ENCODE assay signal across 8 cellular contexts in the genomic region with DNA sequence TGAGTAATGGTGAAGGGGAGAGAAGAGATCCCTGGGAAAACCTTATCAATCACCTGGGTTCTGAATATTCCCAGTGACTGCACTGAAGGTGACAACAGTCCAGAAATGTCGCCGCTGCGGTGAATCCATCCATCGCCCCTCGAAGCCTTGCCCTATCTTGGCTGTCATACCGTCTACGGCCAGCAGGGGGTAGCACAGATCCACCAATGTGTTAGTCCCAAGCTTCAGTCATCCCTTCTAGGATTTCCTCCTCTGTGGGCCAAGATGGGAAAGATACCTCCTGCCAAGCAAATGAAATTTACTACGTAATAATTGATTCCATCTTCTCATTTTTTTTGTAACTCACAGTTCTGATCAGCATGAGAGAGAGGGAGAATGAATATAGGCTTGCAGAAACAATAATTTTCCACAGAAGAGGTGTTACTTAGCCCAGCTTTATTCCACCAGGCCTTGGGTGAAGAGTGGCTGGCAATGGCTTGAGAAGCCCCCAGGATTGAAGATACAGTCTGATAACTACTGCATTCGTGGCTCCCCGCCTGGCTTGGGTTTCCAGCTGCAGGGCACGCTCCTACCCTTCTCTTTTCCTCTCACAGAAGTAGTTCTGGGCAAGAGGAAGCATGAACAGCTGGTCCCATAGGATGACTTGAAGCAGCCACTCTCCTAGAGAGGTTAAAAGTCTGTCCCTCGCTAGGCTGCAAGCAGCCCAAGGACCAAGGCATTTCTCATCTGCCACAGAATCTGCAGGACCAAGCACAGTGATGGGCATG. TPM values are rescaled to one million over a fixed set of nuclear protein-coding genes. Genes with fewer than 3 reads are reported as not detected.
A peak's percentile ranks its signal among the peaks of the same experiment; 100 is the strongest.
DNase-seq lines count a peak whose midpoint lies in the region; ATAC-seq lines count a peak whose summit lies in the region.

No MANE protein-coding gene starts in this region.

- no peak overlapping the region for H3K4ac ChIP-seq in mesendoderm (ENCODE audit: low read depth, low read length)

- H4K5ac ChIP-seq in mesendoderm (ENCODE audit: low read length), result no peak overlapping the region

- H3K4me3 Mint-ChIP-seq in CD4-positive, CD25-positive, alpha-beta regulatory T cell, result peak overlapping the region; percentile 67 to 93 (median 90)

- H3K18ac ChIP-seq in mesendoderm (ENCODE audit: low read length), result no peak overlapping the region

- H3K27me3 ChIP-seq in CD4-positive, CD25-positive, alpha-beta regulatory T cell (ENCODE audit: control insufficient read depth, insufficient read depth, low read length), result no peaks in the 10 kb centered on the region
- no peaks in the 10 kb centered on the region for H3K27me3 ChIP-seq in effector memory CD4-positive, alpha-beta T cell (replicated peaks; ENCODE audit: control insufficient read depth, insufficient read depth, low read length, poor library complexity, severe bottlenecking)
- peaks cover 12% of the 10 kb centered on the region for H3K27me3 ChIP-seq in mesendoderm (ENCODE audit: insufficient read depth, low read length, poor library complexity)

- H2BK120ac ChIP-seq in mesendoderm (ENCODE audit: low read depth, low read length), result no peak overlapping the region

- peaks cover 11% of the 10 kb centered on the region for H3K36me3 Mint-ChIP-seq in CD4-positive, CD25-positive, alpha-beta regulatory T cell

- H3K9ac ChIP-seq in mesendoderm (ENCODE audit: low read length), result no peak overlapping the region

- H3K4me1 ChIP-seq in CD4-positive, CD25-positive, alpha-beta regulatory T cell (ENCODE audit: control insufficient read depth, insufficient read depth, low read length, poor library complexity, severe bottlenecking), result peaks cover 42% of the 10 kb centered on the region
- H3K4me1 ChIP-seq in effector memory CD4-positive, alpha-beta T cell (ENCODE audit: control insufficient read depth, insufficient read depth, low read length, poor library complexity, severe bottlenecking), result peaks cover 31% of the 10 kb centered on the region
- H3K4me1 ChIP-seq in mesendoderm (ENCODE audit: control insufficient read depth, low read depth, low read length), result no peaks in the 10 kb centered on the region

- H4K8ac ChIP-seq in mesendoderm (ENCODE audit: low read depth, low read length), result no peak overlapping the region

- peak overlapping the region; percentile 91 for H3K4me3 ChIP-seq in CD4-positive, CD25-positive, alpha-beta regulatory T cell (ENCODE audit: low read depth, low read length)
- no peak overlapping the region for H3K4me3 ChIP-seq in effector memory CD4-positive, alpha-beta T cell (ENCODE audit: insufficient read depth, low read depth, low read length, poor library complexity, severe bottlenecking)
- H3K4me3 ChIP-seq in mesendoderm (ENCODE audit: low read length), result no peak overlapping the region

- H3K79me2 ChIP-seq in mesendoderm (ENCODE audit: control insufficient read depth, insufficient read depth, low read length), result no peaks in the 10 kb centered on the region

- peaks cover 5% of the 10 kb centered on the region for H3K27me3 Mint-ChIP-seq in CD4-positive, CD25-positive, alpha-beta regulatory T cell

- no peak overlapping the region for H2BK5ac ChIP-seq in mesendoderm (ENCODE audit: low read length)

- H3K9me3 ChIP-seq in CD4-positive, CD25-positive, alpha-beta regulatory T cell (ENCODE audit: control insufficient read depth in 2 of 2, low read length in 2 of 2), result no peaks in the 10 kb centered on the region
- H3K9me3 ChIP-seq in effector memory CD4-positive, alpha-beta T cell (ENCODE audit: control insufficient read depth, low read length), result no peaks in the 10 kb centered on the region

- H3K4me1 Mint-ChIP-seq in CD4-positive, CD25-positive, alpha-beta regulatory T cell, result peaks cover 8 to 47% (median 31%) of the 10 kb centered on the region in 4 donors

- peak; percentile 80 to 82 (median 80) for DNase-seq in CD4-positive, CD25-positive, alpha-beta regulatory T cell
- DNase-seq in HuH-7 (ENCODE audit: low spot score), result peak; percentile 87
- peak; percentile 65 for DNase-seq in NOMO-1 treated with DMSO at 0.1 percent for 48 hours (lab: John Stamatoyannopoulos, UW; ENCODE audit: unreplicated experiment)
- peak; percentile 99 for DNase-seq in activated CD8-positive, alpha-beta memory T cell treated with anti-CD3 and anti-CD28 coated beads for 24 hours
- DNase-seq in effector memory CD4-positive, alpha-beta T cell, result peak; percentile 68 to 83 (median 80)
- DNase-seq in mesendoderm, result peak; percentile 82
- peak; percentile 69 to 96 for DNase-seq in stimulated activated CD8-positive, alpha-beta memory T cell treated with anti-CD3 and anti-CD28 coated beads, Interleukin-4, amount 100 ng/mL, for 4 hours (ENCODE audit: low read depth in 2 of 2, low spot score in 1 of 2)

- H3K79me1 ChIP-seq in mesendoderm (ENCODE audit: low read length), result no peaks in the 10 kb centered on the region

- peaks cover 13% of the 10 kb centered on the region for H3K36me3 ChIP-seq in CD4-positive, CD25-positive, alpha-beta regulatory T cell (ENCODE audit: control insufficient read depth, insufficient read depth, low read length)
- H3K36me3 ChIP-seq in effector memory CD4-positive, alpha-beta T cell (ENCODE audit: control insufficient read depth, insufficient read depth, low read length), result peaks cover 17% of the 10 kb centered on the region
- H3K36me3 ChIP-seq in mesendoderm (ENCODE audit: control insufficient read depth, insufficient read depth, low read length), result no peaks in the 10 kb centered on the region

- H3K27ac Mint-ChIP-seq in CD4-positive, CD25-positive, alpha-beta regulatory T cell, result peak overlapping the region; percentile 81 to 91 (median 89)

- peak overlapping the region; percentile 98 for H3K27ac ChIP-seq in CD4-positive, CD25-positive, alpha-beta regulatory T cell (ENCODE audit: insufficient read depth, low read length, poor library complexity, severe bottlenecking)
- H3K27ac ChIP-seq in effector memory CD4-positive, alpha-beta T cell (ENCODE audit: insufficient read depth, low read length, poor library complexity, severe bottlenecking), result no peak overlapping the region
- no peak overlapping the region for H3K27ac ChIP-seq in mesendoderm (ENCODE audit: low read depth, low read length)

- H3K23ac ChIP-seq in mesendoderm (ENCODE audit: low read length), result no peak overlapping the region

- H3K9me3 Mint-ChIP-seq in CD4-positive, CD25-positive, alpha-beta regulatory T cell, result peaks cover 0 to 2% (median 0%) of the 10 kb centered on the region in 7 donors

- WGBS in mesendoderm (ENCODE audit: extremely low coverage, insufficient coverage, low lambda C conversion rate), result no CpG with 5 or more reads among the region's 12 CpGs

- no peak overlapping the region for H3K4me2 ChIP-seq in mesendoderm (ENCODE audit: low read length)

- H3K56ac ChIP-seq in mesendoderm (ENCODE audit: low read length), result no peak overlapping the region

- peak; percentile 39 to 55 for ATAC-seq in CD4-positive, CD25-positive, alpha-beta regulatory T cell (ENCODE audit: low read depth in 2 of 2)
- ATAC-seq in GM18873 (IDR thresholded peaks at IDR 0.05; ENCODE audit: low FRiP score, unreplicated experiment), result no peak

- no peak overlapping the region for H2BK15ac ChIP-seq in mesendoderm (replicated peaks; ENCODE audit: low read depth)

- H2AK5ac ChIP-seq in mesendoderm (ENCODE audit: low read length), result no peak overlapping the region

RNA-seq across cellular contexts. Expression of a gene that starts 2.6 kb away (rescaled TPM):
- 575 TPM for total RNA-seq in CD4-positive, CD25-positive, alpha-beta regulatory T cell
- polyA plus RNA-seq in CD4-positive, CD25-positive, alpha-beta regulatory T cell, result 10 to 100 TPM; 22.8 to 28.5 (median 24.7) TPM
- 3.0 TPM for polyA plus RNA-seq in mesendoderm (2013, experiment 1 of 2)
- polyA plus RNA-seq in mesendoderm (2013, experiment 2 of 2), result 3.6 TPM

RNA-seq across cellular contexts. Expression of a gene that starts 42.8 kb away (rescaled TPM):
- total RNA-seq in CD4-positive, CD25-positive, alpha-beta regulatory T cell, result 0.20 TPM
- under 1 TPM in 2 of 4 donors, not detected in 2; 0.36 to 0.60 TPM for polyA plus RNA-seq in CD4-positive, CD25-positive, alpha-beta regulatory T cell
- not detected for polyA plus RNA-seq in mesendoderm (2013, experiment 1 of 2)
- not detected for polyA plus RNA-seq in mesendoderm (2013, experiment 2 of 2)

RNA-seq across cellular contexts. Expression of a gene that starts 57.4 kb away (rescaled TPM):
- total RNA-seq in CD4-positive, CD25-positive, alpha-beta regulatory T cell, result 3.6 TPM
- polyA plus RNA-seq in CD4-positive, CD25-positive, alpha-beta regulatory T cell, result 1 to 10 TPM; 1.9 to 4.1 (median 2.4) TPM
- polyA plus RNA-seq in mesendoderm (2013, experiment 1 of 2), result 3.4 TPM
- 3.0 TPM for polyA plus RNA-seq in mesendoderm (2013, experiment 2 of 2)
